14 cellular contexts compared by ENCODE assay signal in the genomic region with DNA sequence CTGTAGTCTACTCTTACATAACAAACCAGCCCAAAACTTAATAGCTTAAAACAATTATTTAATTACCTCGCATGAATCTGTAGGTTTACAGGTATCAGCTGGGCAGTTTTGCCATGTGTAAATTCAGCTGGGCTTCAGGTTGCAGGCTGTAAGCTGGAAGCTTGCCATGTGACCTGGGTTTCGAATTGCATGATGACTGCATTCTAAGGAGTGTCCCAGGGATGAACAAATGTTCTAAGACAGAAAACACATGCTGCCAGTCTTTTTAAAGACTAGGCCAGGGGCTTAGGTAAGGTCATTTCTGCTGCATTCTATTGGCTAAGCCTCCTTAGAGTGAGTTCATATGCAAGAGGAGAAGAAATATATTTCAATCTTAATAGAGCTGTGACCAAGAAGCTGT. TPM values are rescaled to one million over a fixed set of nuclear protein-coding genes. Genes with fewer than 3 reads are reported as not detected.
A peak's percentile ranks its signal among the peaks of the same experiment; 100 is the strongest.
DNase-seq lines count a peak whose midpoint lies in the region; TF ChIP-seq lines count a peak whose summit lies in the region.
"Had no signal": no experiment of that assay in that cellular context is flagged by ENCODE, and none has a peak within 500 bp of the region (broad histone marks: within the 10 kb centered on the region; RNA-seq: fewer than 3 reads in every experiment).

No MANE protein-coding gene starts in this region.

- H3K4me1 ChIP-seq in skeletal muscle tissue (ENCODE audit: control insufficient read depth in 3 of 3, insufficient read depth in 3 of 3, low read length in 3 of 3): peaks cover 0 to 4% (median 2%) of the 10 kb centered on the region in 3 donors

- no peaks in the 10 kb centered on the region for H3K36me3 ChIP-seq in skeletal muscle tissue (ENCODE audit: control insufficient read depth in 3 of 3, insufficient read depth in 3 of 3, low read length in 3 of 3)

- peak overlapping the region; percentile 66 for H3K27ac ChIP-seq in skeletal muscle tissue (ENCODE audit: low read depth, low read length)

- no peaks in the 10 kb centered on the region for H3K9me3 ChIP-seq in skeletal muscle tissue (ENCODE audit: control insufficient read depth in 3 of 3, low read length in 3 of 3)

- H3K4me3 ChIP-seq in fibroblast of pulmonary artery (replicated peaks; ENCODE audit: low read depth, low read length) (no peak overlapping the region), skeletal muscle tissue (ENCODE audit: low read length in 3 of 3) (no peak overlapping the region)

- no peak overlapping the region for H3K9ac ChIP-seq in skeletal muscle tissue (ENCODE audit: low read depth in 1 of 3, low read length in 3 of 3)

- no peaks in the 10 kb centered on the region for H3K27me3 ChIP-seq in skeletal muscle tissue (ENCODE audit: control insufficient read depth in 3 of 3, insufficient read depth in 3 of 3, low read length in 3 of 3)

- TF ChIP-seq CTCF in fibroblast of pulmonary artery (IDR thresholded peaks at IDR 0.05; ENCODE audit: low read length, missing control alignments): no peak

- DNase-seq in NCI-H345 (lab: John Stamatoyannopoulos, UW): peak; percentile 25
- no peak for DNase-seq in NCI-H345 treated with DMSO at 0.1 percent for 48 hours (lab: John Stamatoyannopoulos, UW; ENCODE audit: unreplicated experiment)
- DNase-seq in NCI-H748 (lab: John Stamatoyannopoulos, UW; ENCODE audit: unreplicated experiment): peak; percentile 67
- DNase-seq in fibroblast of pulmonary artery (ENCODE audit: low read depth): peak; percentile 7
- DNase-seq in stimulated activated CD4-positive, alpha-beta T cell treated with anti-CD3 and anti-CD28 coated beads, Interleukin-1b, Interleukin-23, amount 100 ng/mL, for 48 hours: no peak
- DNase-seq in hepatic stellate cell (ENCODE audit: low spot score): no peak
- DNase-seq in NCI-H2081 treated with DMSO at 0.1 percent for 48 hours (lab: John Stamatoyannopoulos, UW): no peak
- DNase-seq: activated CD4-positive, CD25-positive, alpha-beta regulatory T cell treated with anti-CD3 and anti-CD28 coated beads, Interleukin-2, amount 50 U/mL, for 72 hours; DMS153; kidney glomerular epithelial cell; MV-4-11; stimulated activated naive CD4-positive, alpha-beta T cell treated with Interleukin-2 at 50 U/mL for 16 hours had no signal

RNA-seq across cellular contexts. Expression of gene GRIA2, which starts 44.8 kb away (rescaled TPM):
- 3.1 TPM for total RNA-seq in skeletal muscle tissue
- total RNA-seq: RPMI7951 had no signal

Comparison
In these comparisons a context has a peak if more than half of its experiments do, and no peak if none do; other contexts are left out.
1. DNase-seq: peak in NCI-H345 (single experiment), NCI-H748 (single experiment) and fibroblast of pulmonary artery (single experiment); none in NCI-H345 treated with DMSO at 0.1 percent for 48 hours (single experiment), stimulated activated CD4-positive, alpha-beta T cell treated with anti-CD3 and anti-CD28 coated beads, Interleukin-1b, Interleukin-23, amount 100 ng/mL, for 48 hours (single experiment), hepatic stellate cell (single experiment) and NCI-H2081 treated with DMSO at 0.1 percent for 48 hours (single experiment).